ENCODE assay signal across 10 cellular contexts in the genomic region with DNA sequence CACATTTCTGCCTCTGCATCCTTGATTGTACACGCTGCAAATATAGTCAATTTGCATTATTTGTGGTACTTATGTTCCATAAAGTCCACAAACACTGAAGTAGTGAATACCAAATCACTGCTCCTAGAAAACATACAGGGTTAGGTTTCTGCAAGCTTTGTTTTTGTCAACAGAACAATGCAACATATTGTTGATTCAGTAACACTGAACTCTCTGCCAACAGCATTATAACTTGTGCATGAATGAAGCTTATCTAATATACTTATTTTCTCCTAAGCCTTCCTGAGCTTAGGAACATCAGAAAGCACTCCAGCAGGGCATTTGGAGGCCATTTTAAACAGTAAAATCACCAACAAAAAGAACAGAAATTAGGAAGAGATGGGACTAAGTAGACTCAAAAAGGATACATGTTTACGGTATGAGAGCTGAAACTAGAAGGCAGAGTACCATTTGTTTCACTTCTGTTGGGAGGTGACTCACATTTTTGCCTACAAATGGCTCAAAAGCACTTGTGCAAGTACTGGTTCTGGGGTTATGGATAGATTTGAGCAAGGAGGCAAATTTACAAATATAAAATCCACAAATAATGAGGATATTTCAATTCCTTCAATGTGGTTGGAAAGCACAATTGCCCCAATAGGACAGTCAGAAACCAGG. TPM values are rescaled to one million over a fixed set of nuclear protein-coding genes. Genes with fewer than 3 reads are reported as not detected.
DNase-seq lines count a peak whose midpoint lies in the region; ATAC-seq and TF ChIP-seq lines count a peak whose summit lies in the region.
"Had no signal": no experiment of that assay in that cellular context is flagged by ENCODE, and none has a peak within 500 bp of the region (broad histone marks: within the 10 kb centered on the region; RNA-seq: fewer than 3 reads in every experiment).

No MANE protein-coding gene starts in this region.

- H3K9me2 ChIP-seq in hepatocyte (replicated peaks; ENCODE audit: insufficient read depth), result no peaks in the 10 kb centered on the region

- H3K27ac ChIP-seq in hepatocyte, result no peak overlapping the region

- H3K9ac ChIP-seq in iPS-15b (ENCODE audit: low read depth, low read length), result peak overlapping the region; percentile 13

- intact Hi-C loops in posterior vena cava (cut with DNase I), result no loop called here

- no peaks in the 10 kb centered on the region for H4K20me1 ChIP-seq in hepatocyte (ENCODE audit: insufficient read depth, poor library complexity, severe bottlenecking)

- WGBS in hepatocyte (ENCODE audit: low lambda C conversion rate, missing lambda C conversion rate), result 95% methylated on average over 2 of the region's 2 CpGs

- H3K79me2 ChIP-seq in hepatocyte, result no peaks in the 10 kb centered on the region

- in situ Hi-C loops in ACHN (cut with HindIII; ENCODE audit: low pct_ligation_motif_present, low pct_unique_long_range_greater_than_20kb, low sequenced_read_pairs), result no loop called here

- DNase-seq in posterior vena cava (ENCODE audit: low spot score), result no peak
- DNase-seq in NCI-H510A (lab: John Stamatoyannopoulos, UW), result no peak
- no peak for DNase-seq in hepatocyte (ENCODE audit: low spot score)
- DNase-seq in ACHN, result no peak
- DNase-seq: GDM1, NCI-H226 had no signal

- TF ChIP-seq CTCF in hepatocyte (IDR thresholded peaks at IDR 0.05; ENCODE audit: poor library complexity), result no peak

- H3K27me3 ChIP-seq in iPS-15b (ENCODE audit: control insufficient read depth, insufficient read depth, low read length), result no peaks in the 10 kb centered on the region
- H3K27me3 ChIP-seq in hepatocyte, result no peaks in the 10 kb centered on the region

- H3K9me3 ChIP-seq in iPS-15b (ENCODE audit: control insufficient read depth, insufficient read depth, low read length), result no peaks in the 10 kb centered on the region
- H3K9me3 ChIP-seq in hepatocyte (ENCODE audit: low read depth), result no peaks in the 10 kb centered on the region

- H3K4me1 ChIP-seq in iPS-15b (ENCODE audit: control insufficient read depth, insufficient read depth, low read length) (peaks cover 26% of the 10 kb centered on the region), hepatocyte (ENCODE audit: insufficient read depth) (no peaks in the 10 kb centered on the region)

- H2AFZ ChIP-seq in hepatocyte, result no peak overlapping the region

- H3K4me3 ChIP-seq in iPS-15b (ENCODE audit: low read depth, low read length), result no peak overlapping the region
- no peak overlapping the region for H3K4me3 ChIP-seq in hepatocyte

- H3K4me2 ChIP-seq in hepatocyte, result no peak overlapping the region

- H3K36me3 ChIP-seq in iPS-15b (ENCODE audit: control insufficient read depth, insufficient read depth, low read length) (peaks cover 4% of the 10 kb centered on the region), hepatocyte (replicated peaks; ENCODE audit: insufficient read depth, low read depth) (no peaks in the 10 kb centered on the region)

- ATAC-seq in GM18870 (IDR thresholded peaks at IDR 0.05; ENCODE audit: unreplicated experiment), result peak; percentile 86
- peak; percentile 96 for ATAC-seq in GM21576 (IDR thresholded peaks at IDR 0.05; ENCODE audit: unreplicated experiment)
- peak; percentile 68 for ATAC-seq in HG03378 (IDR thresholded peaks at IDR 0.05; ENCODE audit: unreplicated experiment)

RNA-seq across cellular contexts. Expression of gene COX18, which starts 14.1 kb away (rescaled TPM):
- total RNA-seq in posterior vena cava, result 1 to 10 TPM; 7.8 to 9.7 TPM
- total RNA-seq in hepatocyte, result 28.9 and 31.1 TPM in 2 replicates
- 5.4 and 5.7 TPM in 2 replicates for polyA plus RNA-seq in hepatocyte
